ENCODE assay signal across 1 cellular context in the genomic region with DNA sequence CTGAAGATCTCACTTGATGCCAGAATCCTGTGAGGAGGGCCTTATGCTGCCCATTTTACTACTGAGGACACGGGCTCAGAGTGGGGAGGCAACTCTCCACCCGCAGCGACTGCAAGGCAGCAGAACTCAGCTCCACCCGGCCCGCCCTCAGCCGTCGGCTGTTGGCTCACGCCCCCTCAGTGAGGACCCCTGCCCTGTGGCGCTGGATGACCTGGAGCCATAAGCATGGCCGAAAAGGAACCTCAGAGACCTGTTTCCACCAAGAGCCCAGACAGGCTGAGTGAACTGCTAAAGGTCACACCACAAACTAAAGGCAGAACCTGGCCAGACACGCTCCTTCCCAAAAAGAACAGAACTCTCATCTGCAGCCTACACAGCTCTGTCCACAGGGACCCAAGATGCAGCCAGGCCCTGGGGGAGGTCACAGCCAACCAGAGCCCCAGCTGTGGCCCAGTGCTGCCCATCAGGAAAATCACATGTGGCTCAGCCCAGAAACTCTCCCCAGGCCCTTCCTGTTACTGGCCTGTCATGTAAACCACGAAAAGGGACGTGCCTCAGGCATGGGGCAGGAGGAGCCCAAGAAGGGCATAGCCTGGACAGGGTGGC.
TF ChIP-seq lines count a peak whose summit lies in the region.

No MANE protein-coding gene starts in this region.

TF ChIP-seq in GM23338, 12 proteins besides CTCF, POLR2A, EP300 and RAD21 (continued from another document):
- TF ChIP-seq, protein P1, sequence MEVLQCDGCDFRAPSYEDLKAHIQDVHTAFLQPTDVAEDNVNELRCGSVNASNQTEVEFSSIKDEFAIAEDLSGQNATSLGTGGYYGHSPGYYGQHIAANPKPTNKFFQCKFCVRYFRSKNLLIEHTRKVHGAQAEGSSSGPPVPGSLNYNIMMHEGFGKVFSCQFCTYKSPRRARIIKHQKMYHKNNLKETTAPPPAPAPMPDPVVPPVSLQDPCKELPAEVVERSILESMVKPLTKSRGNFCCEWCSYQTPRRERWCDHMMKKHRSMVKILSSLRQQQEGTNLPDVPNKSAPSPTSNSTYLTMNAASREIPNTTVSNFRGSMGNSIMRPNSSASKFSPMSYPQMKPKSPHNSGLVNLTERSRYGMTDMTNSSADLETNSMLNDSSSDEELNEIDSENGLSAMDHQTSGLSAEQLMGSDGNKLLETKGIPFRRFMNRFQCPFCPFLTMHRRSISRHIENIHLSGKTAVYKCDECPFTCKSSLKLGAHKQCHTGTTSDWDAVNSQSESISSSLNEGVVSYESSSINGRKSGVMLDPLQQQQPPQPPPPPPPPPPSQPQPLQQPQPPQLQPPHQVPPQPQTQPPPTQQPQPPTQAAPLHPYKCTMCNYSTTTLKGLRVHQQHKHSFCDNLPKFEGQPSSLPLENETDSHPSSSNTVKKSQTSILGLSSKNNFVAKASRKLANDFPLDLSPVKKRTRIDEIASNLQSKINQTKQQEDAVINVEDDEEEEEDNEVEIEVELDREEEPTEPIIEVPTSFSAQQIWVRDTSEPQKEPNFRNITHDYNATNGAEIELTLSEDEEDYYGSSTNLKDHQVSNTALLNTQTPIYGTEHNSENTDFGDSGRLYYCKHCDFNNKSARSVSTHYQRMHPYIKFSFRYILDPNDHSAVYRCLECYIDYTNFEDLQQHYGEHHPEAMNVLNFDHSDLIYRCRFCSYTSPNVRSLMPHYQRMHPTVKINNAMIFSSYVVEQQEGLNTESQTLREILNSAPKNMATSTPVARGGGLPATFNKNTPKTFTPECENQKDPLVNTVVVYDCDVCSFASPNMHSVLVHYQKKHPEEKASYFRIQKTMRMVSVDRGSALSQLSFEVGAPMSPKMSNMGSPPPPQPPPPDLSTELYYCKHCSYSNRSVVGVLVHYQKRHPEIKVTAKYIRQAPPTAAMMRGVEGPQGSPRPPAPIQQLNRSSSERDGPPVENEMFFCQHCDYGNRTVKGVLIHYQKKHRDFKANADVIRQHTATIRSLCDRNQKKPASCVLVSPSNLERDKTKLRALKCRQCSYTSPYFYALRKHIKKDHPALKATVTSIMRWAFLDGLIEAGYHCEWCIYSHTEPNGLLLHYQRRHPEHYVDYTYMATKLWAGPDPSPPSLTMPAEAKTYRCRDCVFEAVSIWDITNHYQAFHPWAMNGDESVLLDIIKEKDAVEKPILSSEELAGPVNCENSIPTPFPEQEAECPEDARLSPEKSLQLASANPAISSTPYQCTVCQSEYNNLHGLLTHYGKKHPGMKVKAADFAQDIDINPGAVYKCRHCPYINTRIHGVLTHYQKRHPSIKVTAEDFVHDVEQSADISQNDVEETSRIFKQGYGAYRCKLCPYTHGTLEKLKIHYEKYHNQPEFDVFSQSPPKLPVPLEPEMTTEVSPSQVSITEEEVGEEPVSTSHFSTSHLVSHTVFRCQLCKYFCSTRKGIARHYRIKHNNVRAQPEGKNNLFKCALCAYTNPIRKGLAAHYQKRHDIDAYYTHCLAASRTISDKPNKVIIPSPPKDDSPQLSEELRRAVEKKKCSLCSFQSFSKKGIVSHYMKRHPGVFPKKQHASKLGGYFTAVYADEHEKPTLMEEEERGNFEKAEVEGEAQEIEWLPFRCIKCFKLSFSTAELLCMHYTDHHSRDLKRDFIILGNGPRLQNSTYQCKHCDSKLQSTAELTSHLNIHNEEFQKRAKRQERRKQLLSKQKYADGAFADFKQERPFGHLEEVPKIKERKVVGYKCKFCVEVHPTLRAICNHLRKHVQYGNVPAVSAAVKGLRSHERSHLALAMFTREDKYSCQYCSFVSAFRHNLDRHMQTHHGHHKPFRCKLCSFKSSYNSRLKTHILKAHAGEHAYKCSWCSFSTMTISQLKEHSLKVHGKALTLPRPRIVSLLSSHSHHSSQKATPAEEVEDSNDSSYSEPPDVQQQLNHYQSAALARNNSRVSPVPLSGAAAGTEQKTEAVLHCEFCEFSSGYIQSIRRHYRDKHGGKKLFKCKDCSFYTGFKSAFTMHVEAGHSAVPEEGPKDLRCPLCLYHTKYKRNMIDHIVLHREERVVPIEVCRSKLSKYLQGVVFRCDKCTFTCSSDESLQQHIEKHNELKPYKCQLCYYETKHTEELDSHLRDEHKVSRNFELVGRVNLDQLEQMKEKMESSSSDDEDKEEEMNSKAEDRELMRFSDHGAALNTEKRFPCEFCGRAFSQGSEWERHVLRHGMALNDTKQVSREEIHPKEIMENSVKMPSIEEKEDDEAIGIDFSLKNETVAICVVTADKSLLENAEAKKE (CRISPR knock-in tag; IDR thresholded peaks at IDR 0.05) = no peak
- TF ChIP-seq JUNB (IDR thresholded peaks at IDR 0.05; ENCODE audit: unreplicated experiment) (no peak), ZNF331 (CRISPR knock-in tag; IDR thresholded peaks at IDR 0.05; ENCODE audit: low read depth) (no peak), EZH2phosphoT487 (IDR thresholded peaks at IDR 0.05; ENCODE audit: unreplicated experiment) (no peak), CREB1 (CRISPR knock-in tag; IDR thresholded peaks at IDR 0.05; ENCODE audit: low read depth) (no peak)
